Comparison of ENCODE assay signal across 33 cellular contexts in genomic region chr1:74145086-74145485, GRCh38.
"Had no signal": no experiment of that assay in that cellular context is flagged by ENCODE, and none has a peak within 500 bp of the region (broad histone marks: within the 10 kb centered on the region; RNA-seq: fewer than 3 reads in every experiment).

No MANE protein-coding gene starts in this region.

- H3K27me3 Mint-ChIP-seq: activated CD4-positive, alpha-beta memory T cell treated with anti-CD3 and anti-CD28 coated beads for 36 hours; activated CD4-positive, alpha-beta T cell treated with anti-CD3 and anti-CD28 coated beads for 36 hours; activated naive CD4-positive, alpha-beta T cell treated with anti-CD3 and anti-CD28 coated beads, Interleukin-2, amount 10 ng/mL, durations not matched to agents 7 days and 5 days; activated naive CD8-positive, alpha-beta T cell; activated naive CD8-positive, alpha-beta T cell treated with anti-CD3 and anti-CD28 coated beads, Interleukin-2, amount 50 U/mL, for 24 hours; brain had no signal

- H3K4me3 Mint-ChIP-seq: activated CD4-positive, alpha-beta memory T cell treated with anti-CD3 and anti-CD28 coated beads for 36 hours; activated CD4-positive, alpha-beta T cell treated with anti-CD3 and anti-CD28 coated beads for 36 hours; activated naive CD4-positive, alpha-beta T cell treated with anti-CD3 and anti-CD28 coated beads, Interleukin-2, amount 10 ng/mL, durations not matched to agents 7 days and 5 days; activated naive CD8-positive, alpha-beta T cell; activated naive CD8-positive, alpha-beta T cell treated with anti-CD3 and anti-CD28 coated beads, Interleukin-2, amount 50 U/mL, for 24 hours; activated T-cell treated with anti-CD3 and anti-CD28 coated beads, Interleukin-2, amount 50 U/mL, for 4 hours; activated T-helper 1 cell treated with anti-CD3 and anti-CD28 coated beads, Interleukin-12 subunit alpha, Interleukin-12 subunit beta, Interleukin-2, Interleukin-4 antibody, amounts not matched to agents 30 ng/mL and 10 ng/mL and 1 ng/mL, durations not matched to agents 14 hours and 24 hours and 36 hours; brain; T-helper 1 cell treated with Interleukin-12 subunit alpha and Interleukin-12 subunit beta and Interleukin-4 antibody, amounts not matched to agents 30 μg/mL and 1 μg/mL, for 36 hours; T-helper 2 cell treated with Interferon-gamma antibody and Interleukin-4, amounts not matched to agents 5 μg/mL and 100 μg/mL, for 36 hours had no signal

- H3K27ac Mint-ChIP-seq: activated CD4-positive, alpha-beta memory T cell treated with anti-CD3 and anti-CD28 coated beads for 36 hours; activated CD4-positive, alpha-beta T cell treated with anti-CD3 and anti-CD28 coated beads for 36 hours; activated naive CD4-positive, alpha-beta T cell treated with anti-CD3 and anti-CD28 coated beads, Interleukin-2, amount 10 ng/mL, durations not matched to agents 7 days and 5 days; activated naive CD8-positive, alpha-beta T cell; activated naive CD8-positive, alpha-beta T cell treated with anti-CD3 and anti-CD28 coated beads, Interleukin-2, amount 50 U/mL, for 24 hours; activated T-helper 1 cell treated with anti-CD3 and anti-CD28 coated beads, Interleukin-12 subunit alpha, Interleukin-12 subunit beta, Interleukin-2, Interleukin-4 antibody, amounts not matched to agents 30 ng/mL and 10 ng/mL and 1 ng/mL, durations not matched to agents 14 hours and 24 hours and 36 hours; brain; T-helper 1 cell treated with Interleukin-12 subunit alpha and Interleukin-12 subunit beta and Interleukin-4 antibody, amounts not matched to agents 30 μg/mL and 1 μg/mL, for 36 hours; T-helper 2 cell treated with Interferon-gamma antibody and Interleukin-4, amounts not matched to agents 5 μg/mL and 100 μg/mL, for 36 hours had no signal

- H3K9me3 ChIP-seq: MG63, Peyer's patch, SJSA1, SK-N-SH had no signal

- H3K4me1 ChIP-seq: Peyer's patch, SJSA1 had no signal

- H3K4me2 ChIP-seq: SK-N-SH had no signal

- H3K4me1 Mint-ChIP-seq: activated CD4-positive, alpha-beta T cell treated with anti-CD3 and anti-CD28 coated beads for 36 hours; activated naive CD4-positive, alpha-beta T cell treated with anti-CD3 and anti-CD28 coated beads, Interleukin-2, amount 10 ng/mL, durations not matched to agents 7 days and 5 days; activated naive CD8-positive, alpha-beta T cell treated with anti-CD3 and anti-CD28 coated beads, Interleukin-2, amount 50 U/mL, for 24 hours; brain had no signal

- H3K36me3 ChIP-seq: MG63, Peyer's patch, SJSA1 had no signal

- H3K9me3 Mint-ChIP-seq: activated CD4-positive, alpha-beta memory T cell treated with anti-CD3 and anti-CD28 coated beads for 36 hours; activated naive CD4-positive, alpha-beta T cell treated with anti-CD3 and anti-CD28 coated beads, Interleukin-2, amount 10 ng/mL, durations not matched to agents 7 days and 5 days; activated T-helper 1 cell treated with anti-CD3 and anti-CD28 coated beads, Interleukin-12 subunit alpha, Interleukin-12 subunit beta, Interleukin-2, Interleukin-4 antibody, amounts not matched to agents 30 ng/mL and 10 ng/mL and 1 ng/mL, durations not matched to agents 14 hours and 24 hours and 36 hours; T-helper 1 cell treated with Interleukin-12 subunit alpha and Interleukin-12 subunit beta and Interleukin-4 antibody, amounts not matched to agents 30 μg/mL and 1 μg/mL, for 36 hours; T-helper 2 cell treated with Interferon-gamma antibody and Interleukin-4, amounts not matched to agents 5 μg/mL and 100 μg/mL, for 36 hours had no signal

- H3K9ac ChIP-seq: SK-N-SH had no signal

- ATAC-seq: activated CD4-positive, alpha-beta T cell treated with anti-CD3 and anti-CD28 coated beads for 36 hours; activated CD4-positive, CD25-positive, alpha-beta regulatory T cell treated with anti-CD3 and anti-CD28 coated beads, Interleukin-2, amount 50 U/mL, for 24 hours; activated naive CD8-positive, alpha-beta T cell treated with anti-CD3 and anti-CD28 coated beads, Interleukin-2, amount 50 U/mL, for 24 hours; activated T-cell treated with anti-CD3 and anti-CD28 coated beads, Interleukin-2, amount 50 U/mL, for 4 hours; PC-3 had no signal

- H3K36me3 Mint-ChIP-seq: activated CD4-positive, alpha-beta memory T cell treated with anti-CD3 and anti-CD28 coated beads for 36 hours; activated naive CD4-positive, alpha-beta T cell treated with anti-CD3 and anti-CD28 coated beads, Interleukin-2, amount 10 ng/mL, durations not matched to agents 7 days and 5 days; activated naive CD8-positive, alpha-beta T cell had no signal

- DNase-seq: activated CD4-positive, alpha-beta memory T cell treated with anti-CD3 and anti-CD28 coated beads for 36 hours; activated CD4-positive, alpha-beta T cell treated with anti-CD3 and anti-CD28 coated beads for 36 hours; activated CD4-positive, alpha-beta T cell treated with anti-CD3 and anti-CD28 coated beads, Interleukin-2, amount 50 U/mL, for 1 hour; activated CD8-positive, alpha-beta memory T cell treated with anti-CD3 and anti-CD28 coated beads, Interleukin-2, amount 50 U/mL, for 4 hours; activated effector memory CD4-positive, alpha-beta T cell treated with Interleukin-2 at 50 U/mL for 16 hours; activated naive CD4-positive, alpha-beta T cell treated with anti-CD3 and anti-CD28 coated beads, Interleukin-2, amount 10 ng/mL, durations not matched to agents 7 days and 5 days; activated naive CD8-positive, alpha-beta T cell treated with anti-CD3 and anti-CD28 coated beads, Interleukin-2, amount 50 U/mL, for 24 hours; activated T-cell treated with anti-CD3 and anti-CD28 coated beads for 4 hours; activated T-cell treated with anti-CD3 and anti-CD28 coated beads, Interleukin-2, amount 50 U/mL, for 4 hours; anterior cingulate cortex; central memory CD4-positive, alpha-beta T cell; Kasumi-1; KG1; MG63; NCI-H1048; NCI-H1105 treated with DMSO at 0.1 percent for 48 hours; NCI-H1436; NCI-H1694; NCI-H1930; NCI-H345; NCI-H524 treated with DMSO at 0.1 percent for 48 hours; PC-3; Peyer's patch; RPMI8226; SHP77 treated with DMSO at 0.1 percent for 48 hours; SK-N-SH had no signal

- H3K27ac ChIP-seq: Peyer's patch, SJSA1 had no signal

- H3K27me3 ChIP-seq: MG63, Peyer's patch, SJSA1 had no signal

- H3K4me3 ChIP-seq: MG63, Peyer's patch, SJSA1 had no signal
